19 cellular contexts compared by ENCODE assay signal in the genomic region with DNA sequence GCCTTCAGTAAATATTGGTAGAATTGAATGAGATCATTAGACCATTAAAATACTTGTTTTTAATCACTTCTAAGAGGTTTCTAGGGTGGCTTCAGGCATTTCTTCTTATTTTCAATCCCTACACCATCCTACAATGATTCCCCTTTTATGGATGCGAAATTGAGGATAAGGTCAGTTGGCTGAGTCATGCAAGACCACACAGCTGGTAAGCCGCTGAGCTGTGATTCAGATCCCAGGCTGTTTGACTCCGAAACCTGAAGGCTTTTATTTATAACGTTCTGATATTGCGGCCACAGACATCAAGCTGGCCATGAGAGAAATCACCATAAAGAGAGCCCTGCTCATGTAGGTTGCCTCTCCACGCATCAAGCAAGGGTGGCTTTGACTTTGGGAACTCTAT.
DNase-seq lines count a peak whose midpoint lies in the region; TF ChIP-seq lines count a peak whose summit lies in the region.
"Had no signal": no experiment of that assay in that cellular context is flagged by ENCODE, and none has a peak within 500 bp of the region (broad histone marks: within the 10 kb centered on the region; RNA-seq: fewer than 3 reads in every experiment).

No MANE protein-coding gene starts in this region.

- H3K9me3 ChIP-seq in Peyer's patch (peaks cover 0 to 7% (median 0%) of the 10 kb centered on the region in 4 donors), esophagus squamous epithelium (peaks cover 0 to 16% (median 8%) of the 10 kb centered on the region in 3 donors), osteoblast (ENCODE audit: low read depth, low read length) (no peaks in the 10 kb centered on the region)
- H3K9me3 ChIP-seq: neutrophil had no signal

- H3K27ac ChIP-seq in Peyer's patch, result peak overlapping the region in 3 of 4 donors; percentile 22 to 71 (median 64)
- peak overlapping the region in 3 of 4 donors; percentile 70 to 82 (median 77) for H3K27ac ChIP-seq in esophagus squamous epithelium
- no peak overlapping the region for H3K27ac ChIP-seq in osteoblast (ENCODE audit: low read depth, low read length)
- H3K27ac ChIP-seq: neutrophil had no signal

- H3K79me2 ChIP-seq in osteoblast (ENCODE audit: insufficient read depth, low read length), result no peaks in the 10 kb centered on the region

- H3K4me1 ChIP-seq in Peyer's patch (no peaks in the 10 kb centered on the region), esophagus squamous epithelium (peaks cover 4 to 70% (median 29%) of the 10 kb centered on the region in 3 donors), osteoblast (ENCODE audit: insufficient read depth, low read length) (peaks cover 27% of the 10 kb centered on the region)

- H3K27me3 ChIP-seq in Peyer's patch, result no peaks in the 10 kb centered on the region
- no peaks in the 10 kb centered on the region for H3K27me3 ChIP-seq in esophagus squamous epithelium
- H3K27me3 ChIP-seq in osteoblast (ENCODE audit: insufficient read depth, low read length), result no peaks in the 10 kb centered on the region
- H3K27me3 ChIP-seq: MG63, neutrophil had no signal

- no peaks in the 10 kb centered on the region for H3K36me3 ChIP-seq in Peyer's patch
- H3K36me3 ChIP-seq in esophagus squamous epithelium, result no peaks in the 10 kb centered on the region
- H3K36me3 ChIP-seq in osteoblast (ENCODE audit: insufficient read depth, low read length), result no peaks in the 10 kb centered on the region
- H3K36me3 ChIP-seq: MG63, neutrophil had no signal

- TF ChIP-seq POLR2A in Peyer's patch (IDR thresholded peaks at IDR 0.05), result no peak
- TF ChIP-seq POLR2A in esophagus squamous epithelium (IDR thresholded peaks at IDR 0.05), result no peak

- in situ Hi-C loops in KBM-7 (cut with MboI; ENCODE audit: low pct_unique_long_range_greater_than_20kb, low sequenced_read_pairs), result no loop called here

- intact Hi-C loops in esophagus squamous epithelium (cut with DNase I), result no loop called here

- no peaks in the 10 kb centered on the region for H4K20me1 ChIP-seq in osteoblast (ENCODE audit: insufficient read depth, low read length)

- H2AFZ ChIP-seq in osteoblast (ENCODE audit: low read length), result no peak overlapping the region

- 85 to 94% methylated on average over 5 to 6 of the region's 6 CpGs for WGBS in esophagus squamous epithelium, 2 donors

- TF ChIP-seq CTCF in Peyer's patch (IDR thresholded peaks at IDR 0.05), result no peak
- TF ChIP-seq CTCF in esophagus squamous epithelium (IDR thresholded peaks at IDR 0.05), result no peak
- no peak for TF ChIP-seq CTCF in osteoblast (IDR thresholded peaks at IDR 0.05; ENCODE audit: extremely low read depth, low read depth, low read length)

- H3K4me3 ChIP-seq in Peyer's patch (no peak overlapping the region), esophagus squamous epithelium (no peak overlapping the region), osteoblast (ENCODE audit: insufficient read depth, low read length) (no peak overlapping the region)
- H3K4me3 ChIP-seq: MG63 had no signal

- no peak overlapping the region for H3K4me2 ChIP-seq in osteoblast (ENCODE audit: insufficient read depth, low read length)

- DNase-seq in Daoy (ENCODE audit: low read depth) (peak; percentile 52), Peyer's patch (no peak), esophagus squamous epithelium (lab: John Stamatoyannopoulos, UW) (no peak), osteoblast (ENCODE audit: insufficient read length, low spot score, missing footprints) (peak; percentile 85), germinal center (ENCODE audit: low spot score) (no peak), T-helper 9 cell (no peak), KBM-7 (no peak), KG1 (lab: John Stamatoyannopoulos, UW) (no peak)
- DNase-seq: activated CD4-positive, alpha-beta memory T cell treated with anti-CD3 and anti-CD28 coated beads, Interleukin-2, amount 10 ng/mL, durations not matched to agents 7 days and 5 days; activated naive CD8-positive, alpha-beta T cell treated with anti-CD3 and anti-CD28 coated beads for 36 hours; Calu3; GDM1; H9; MG63; NCI-H2029 treated with DMSO at 0.1 percent for 48 hours; NCI-H774; stimulated activated CD4-positive, alpha-beta T cell treated with anti-CD3 and anti-CD28 coated beads, Interleukin-2, amount 100 ng/mL, for 24 hours; T-helper 1 cell had no signal

Comparison
In these comparisons a context has a peak if more than half of its experiments do, and no peak if none do; other contexts are left out.
1. DNase-seq: peak in Daoy (single experiment) and osteoblast (single experiment); none in Peyer's patch (0 of 3), esophagus squamous epithelium (single experiment), germinal center (single experiment), T-helper 9 cell (single experiment), KBM-7 (single experiment) and KG1 (single experiment).